22 cellular contexts compared by ENCODE assay signal in genomic region chr9:23496827-23497226, GRCh38.
"Had no signal": no experiment of that assay in that cellular context is flagged by ENCODE, and none has a peak within 500 bp of the region (broad histone marks: within the 10 kb centered on the region; RNA-seq: fewer than 3 reads in every experiment).

No MANE protein-coding gene starts in this region.

- H3K4me1 ChIP-seq: colonic mucosa, gastrocnemius medialis, lower lobe of right lung had no signal

- ATAC-seq: effector memory CD8-positive, alpha-beta T cell; esophagus mucosa; gastrocnemius medialis; heart right ventricle; left cardiac atrium; left lobe of liver; lower lobe of right lung; mucosa of descending colon had no signal

- DNase-seq: colonic mucosa; cortex of kidney; effector CD8-positive, alpha-beta T cell; effector memory CD8-positive, alpha-beta T cell; endodermal cell; erythroblast; esophagus squamous epithelium; foreskin fibroblast; foreskin melanocyte; gastrocnemius medialis; glutamatergic neuron; head of caudate nucleus; heart right ventricle; hippocampal formation; left cardiac atrium; left ventricle myocardium inferior; lower lobe of right lung; mesenchymal stem cell; mucosa of descending colon had no signal

- H3K9me3 ChIP-seq: colonic mucosa, esophagus squamous epithelium, gastrocnemius medialis, left ventricle myocardium inferior, lower lobe of right lung, mucosa of descending colon had no signal

- H3K36me3 ChIP-seq: colonic mucosa, esophagus squamous epithelium, gastrocnemius medialis, heart right ventricle, left ventricle myocardium inferior, lower lobe of right lung had no signal

- H3K27ac ChIP-seq: colonic mucosa, epithelial cell of prostate, esophagus squamous epithelium, gastrocnemius medialis, heart right ventricle, left ventricle myocardium inferior, lower lobe of right lung had no signal

- H3K4me3 ChIP-seq: colonic mucosa, esophagus squamous epithelium, gastrocnemius medialis, heart right ventricle, left ventricle myocardium inferior, lower lobe of right lung, mucosa of descending colon had no signal

- H3K27me3 ChIP-seq: colonic mucosa, esophagus squamous epithelium, gastrocnemius medialis, heart right ventricle had no signal
